ENCODE assay signal across 8 cellular contexts in genomic region chr18:35392375-35392774, GRCh38. TPM values are rescaled to one million over a fixed set of nuclear protein-coding genes. Genes with fewer than 3 reads are reported as not detected.
"Had no signal": no experiment of that assay in that cellular context is flagged by ENCODE, and none has a peak within 500 bp of the region (broad histone marks: within the 10 kb centered on the region; RNA-seq: fewer than 3 reads in every experiment).

No MANE protein-coding gene starts in this region.

- H3K27ac ChIP-seq: HL-60, KMS-11 had no signal

- FAIRE-seq: HTR-8/SVneo had no signal

- H3K4me2 ChIP-seq: KMS-11 had no signal

- H3K9ac ChIP-seq: KMS-11 had no signal

- DNase-seq: IMR-90, KBM-7, KG1 had no signal

RNA-seq across cellular contexts. Expression of gene ZNF396, which starts 15.2 kb away (rescaled TPM):
- total RNA-seq: HT-29, HT1080 had no signal
